In genomic region chr12:95072900-95073697, GRCh38 we compare ENCODE assay signal across 8 cellular contexts. TPM values are rescaled to one million over a fixed set of nuclear protein-coding genes. Genes with fewer than 3 reads are reported as not detected.
DNase-seq lines count a peak whose midpoint lies in the region; TF ChIP-seq lines count a peak whose summit lies in the region.

Gene NR2C1 (minus strand): TSS chr12:95073618. CDS start chr12:95067384, 6,234 bp downstream.

- DNase-seq in ELF-1 (ENCODE audit: low read depth, low spot score) (peak; percentile 97), H9 (peak; percentile 63), MM.1S (peak; percentile 96), SIG-M5 treated with dmso at 0.1 percent for 504 hours (lab: John Stamatoyannopoulos, UW; ENCODE audit: unreplicated experiment) (peak; percentile 94), activated gamma-delta T cell treated with Interleukin-2 at 50 U/mL for 16 hours (peak; percentile 89), foreskin fibroblast (peak; percentile 92 to 97), neural crest cell (ENCODE audit: low read depth, low spot score) (peak; percentile 87), stromal cell of bone marrow (ENCODE audit: low read depth) (peak; percentile 87)

- peaks cover 2 to 8% of the 10 kb centered on the region in 2 experiments for H3K4me1 Mint-ChIP-seq in H9
- peaks cover 20% of the 10 kb centered on the region for H3K4me1 Mint-ChIP-seq in neural crest cell

- H3K4ac ChIP-seq in H9 (ENCODE audit: low read depth, low read length), result no peak within 1 kb of the TSS

- H3K36me3 ChIP-seq in MM.1S (replicated peaks; ENCODE audit: insufficient read depth, low read length), result no peaks in the 10 kb centered on the region

- H2BK5ac ChIP-seq in H9 (ENCODE audit: insufficient read length, low read length), result no peak within 1 kb of the TSS

- H4K8ac ChIP-seq in H9 (replicated peaks; ENCODE audit: insufficient read length, low read depth, low read length), result no peak within 1 kb of the TSS

- H3K27ac ChIP-seq in H9 (ENCODE audit: insufficient read length, low read depth, low read length) (no peak within 1 kb of the TSS), MM.1S (ENCODE audit: low read length) (peak within 1 kb of the TSS; percentile 70; the same call in 1 of the 2 replicates)

- no peak within 1 kb of the TSS for H2AK5ac ChIP-seq in H9 (ENCODE audit: insufficient read length, low read length)

- no peak within 1 kb of the TSS for H4K91ac ChIP-seq in H9 (ENCODE audit: insufficient read length, low read depth, low read length)

- H3K9me3 Mint-ChIP-seq in H9 (no peaks in the 10 kb centered on the region), neural crest cell (no peaks in the 10 kb centered on the region)

- H3K79me1 ChIP-seq in H9 (ENCODE audit: insufficient read depth, low read depth, low read length, poor library complexity, severe bottlenecking), result peaks cover 2% of the 10 kb centered on the region

- H3K4me2 ChIP-seq in H9 (ENCODE audit: insufficient read depth, insufficient read length, low read length) (peak within 1 kb of the TSS; percentile 61), MM.1S (ENCODE audit: low read depth, low read length) (peak within 1 kb of the TSS; percentile 51)

- H3K4me3 ChIP-seq in MM.1S (ENCODE audit: low read length) (peak within 1 kb of the TSS; percentile 97), foreskin fibroblast (ENCODE audit: low read depth in 1 of 2, low read length in 2 of 2) (peak within 1 kb of the TSS; percentile 71 to 96)

- H3K14ac ChIP-seq in H9 (ENCODE audit: insufficient read depth, low read length), result peak within 1 kb of the TSS; percentile 60; the same call in 1 of the 2 replicates

- H3F3A ChIP-seq in MM.1S (ENCODE audit: insufficient read depth, low read length), result 0 out of 2 replicates have a peak, but pooled peaks cover 5% of the 10 kb centered on the region

- H3K9me2 ChIP-seq in MM.1S (replicated peaks; ENCODE audit: insufficient read depth, low read length), result no peaks in the 10 kb centered on the region

- H2BK12ac ChIP-seq in H9 (ENCODE audit: insufficient read length, low read depth, low read length), result no peak within 1 kb of the TSS

- H3K27ac Mint-ChIP-seq in H9 (peak within 1 kb of the TSS; percentile 93 to 97 (median 95)), neural crest cell (ENCODE audit: unreplicated experiment) (peak within 1 kb of the TSS; percentile 99)

- no peak for TF ChIP-seq CTCF in H9 (conservative IDR thresholded peaks at IDR 0.05)
- TF ChIP-seq CTCF in MM.1S (IDR thresholded peaks at IDR 0.05; ENCODE audit: low read length), result no peak
- TF ChIP-seq CTCF in foreskin fibroblast (IDR thresholded peaks at IDR 0.05; ENCODE audit: low read depth, low read length), result no peak
- no peak for TF ChIP-seq CTCF in neural crest cell (conservative IDR thresholded peaks at IDR 0.05)

- no peak within 1 kb of the TSS for H4K5ac ChIP-seq in H9 (ENCODE audit: insufficient read length, low read depth, low read length)

- H2BK20ac ChIP-seq in H9 (ENCODE audit: low read depth, low read length, poor library complexity, severe bottlenecking), result no peak within 1 kb of the TSS

- H3K9me3 ChIP-seq in H9 (ENCODE audit: control insufficient read depth, low read depth, low read length) (no peaks in the 10 kb centered on the region), MM.1S (replicated peaks; ENCODE audit: insufficient read depth, low read length) (no peaks in the 10 kb centered on the region)

- H3K9ac ChIP-seq in H9 (ENCODE audit: extremely low read depth, insufficient read length, low read length) (peak within 1 kb of the TSS; percentile 86), MM.1S (ENCODE audit: low read length) (peak within 1 kb of the TSS; percentile 79)

- no peak within 1 kb of the TSS for H3K56ac ChIP-seq in H9 (ENCODE audit: insufficient read length, low read depth, low read length)

- H3K23me2 ChIP-seq in H9 (ENCODE audit: insufficient read length, low read depth, low read length, poor library complexity, severe bottlenecking), result no peaks in the 10 kb centered on the region

- H3K18ac ChIP-seq in H9 (ENCODE audit: insufficient read length, low read depth, low read length), result peak within 1 kb of the TSS; percentile 76

- H4K20me1 ChIP-seq in H9 (ENCODE audit: control insufficient read depth, insufficient read depth, insufficient read length) (no peaks in the 10 kb centered on the region), MM.1S (ENCODE audit: insufficient read depth, low read length) (no peaks in the 10 kb centered on the region)

- H3K4me1 ChIP-seq in H9 (ENCODE audit: insufficient read depth, low read length), result no peaks in the 10 kb centered on the region
- H3K4me1 ChIP-seq in MM.1S (ENCODE audit: low read length), result no peaks in the 10 kb centered on the region

- no peak within 1 kb of the TSS for H3T11ph ChIP-seq in H9 (ENCODE audit: low read length)

- H3K27me3 ChIP-seq in H9 (ENCODE audit: insufficient read depth, low read length), result no peaks in the 10 kb centered on the region
- no peaks in the 10 kb centered on the region for H3K27me3 ChIP-seq in MM.1S (replicated peaks; ENCODE audit: insufficient read depth, low read length)

- H2BK120ac ChIP-seq in H9 (ENCODE audit: low read depth, low read length, poor library complexity, severe bottlenecking), result no peak within 1 kb of the TSS

- peaks cover 0 to 9% (median 6%) of the 10 kb centered on the region in 3 experiments; a peak in 6 of 7 replicates for H3K36me3 Mint-ChIP-seq in H9 (ENCODE audit: insufficient read depth in 1 of 3, low read depth in 3 of 3)
- peaks cover 2% of the 10 kb centered on the region for H3K36me3 Mint-ChIP-seq in neural crest cell (ENCODE audit: low read depth)

- peak within 1 kb of the TSS; percentile 93 to 95 for H3K4me3 Mint-ChIP-seq in H9
- H3K4me3 Mint-ChIP-seq in neural crest cell, result peak within 1 kb of the TSS; percentile 97

- H3K23ac ChIP-seq in H9 (ENCODE audit: insufficient read length, low read depth, low read length), result no peak within 1 kb of the TSS

- no CpG with 5 or more reads among the region's 99 CpGs for WGBS in H9 (ENCODE audit: extremely low coverage, insufficient read length, low lambda C conversion rate)

- no peaks in the 10 kb centered on the region for H3K27me3 Mint-ChIP-seq in H9 (ENCODE audit: low read depth)
- H3K27me3 Mint-ChIP-seq in neural crest cell (ENCODE audit: low read depth), result no peaks in the 10 kb centered on the region

- H3K79me2 ChIP-seq in H9 (ENCODE audit: insufficient read depth, low read length) (peaks cover 9% of the 10 kb centered on the region; the same call in 1 of the 2 replicates), MM.1S (ENCODE audit: low read length) (peaks cover 50% of the 10 kb centered on the region)

- H2AFZ ChIP-seq in H9 (ENCODE audit: low read length) (no peak within 1 kb of the TSS), MM.1S (ENCODE audit: low read length) (peak within 1 kb of the TSS; percentile 98)

- H2BK15ac ChIP-seq in H9 (ENCODE audit: low read depth, low read length), result no peak within 1 kb of the TSS

RNA-seq across cellular contexts. Expression of gene NR2C1, which starts in this region (rescaled TPM):
- total RNA-seq in H9 (2021), result 42.5 and 47.0 TPM in 2 replicates
- 39.3 and 42.4 TPM in 2 replicates for total RNA-seq in neural crest cell
